In the genomic region with DNA sequence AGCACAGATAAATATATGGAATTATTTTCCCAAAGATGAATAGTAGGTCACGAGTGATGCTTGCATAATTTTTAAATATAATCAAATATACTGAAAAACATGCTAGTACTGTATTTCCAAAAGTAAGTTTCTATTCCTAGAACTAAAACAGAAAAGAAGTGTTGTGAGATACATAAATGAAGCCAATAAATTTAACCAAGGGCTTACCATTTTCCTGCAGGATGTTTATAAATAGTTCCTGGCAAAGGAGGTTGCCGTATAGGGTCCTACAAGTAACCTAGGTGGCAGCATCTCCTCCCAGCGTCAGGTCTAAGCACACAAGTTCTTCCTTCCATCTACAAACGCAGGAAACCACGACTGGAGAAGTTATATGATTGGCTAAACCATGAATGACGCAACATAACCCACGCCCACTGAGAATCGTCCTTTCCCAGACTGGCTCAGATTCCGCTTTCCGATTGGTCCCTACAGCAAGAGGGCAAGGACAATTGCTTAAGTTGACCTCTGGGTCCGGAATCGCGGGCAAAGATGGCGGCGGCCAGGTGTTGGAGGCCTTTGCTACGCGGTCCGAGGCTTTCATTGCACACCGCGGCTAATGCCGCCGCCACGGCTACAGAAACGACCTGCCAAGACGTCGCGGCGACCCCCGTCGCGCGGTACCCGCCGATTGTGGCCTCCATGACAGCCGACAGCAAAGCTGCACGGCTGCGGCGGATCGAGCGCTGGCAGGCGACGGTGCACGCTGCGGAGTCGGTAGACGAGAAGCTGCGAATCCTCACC, we compare ENCODE assay signal across 8 cellular contexts. TPM values are rescaled to one million over a fixed set of nuclear protein-coding genes. Genes with fewer than 3 reads are reported as not detected.
DNase-seq lines count a peak whose midpoint lies in the region; ATAC-seq and TF ChIP-seq lines count a peak whose summit lies in the region.

Gene MRPS30 (plus strand): TSS at position 513 of the 780 bp plus-strand sequence. CDS start 16 bp downstream, at position 529.

- peak within 1 kb of the TSS; percentile 82 for H3K4me2 ChIP-seq in GM23338

- CTCF ChIA-PET in RWPE1 (lab: Yijun Ruan, JAX), result interaction anchor here (0.9 kb wide), 1 partner anchor 86 kb away, joined by 4 read pairs; no protein-coding TSS in a partner anchor

- TF ChIP-seq CTCF in GM23338 (conservative IDR thresholded peaks at IDR 0.05; ENCODE audit: low read depth in 2 of 2), result peak; percentile 45 to 65
- peak; percentile 58 for TF ChIP-seq CTCF in LNCAP (IDR thresholded peaks at IDR 0.05)
- peak; percentile 76 for TF ChIP-seq CTCF in RWPE1 (conservative IDR thresholded peaks at IDR 0.05; ENCODE audit: low read depth)
- TF ChIP-seq CTCF in fibroblast of mammary gland (conservative IDR thresholded peaks at IDR 0.05; ENCODE audit: control insufficient read depth, insufficient read depth, low read depth, low read length), result peak; percentile 46
- TF ChIP-seq CTCF in natural killer cell (IDR thresholded peaks at IDR 0.05), result no peak

- H3K4me1 Mint-ChIP-seq in GM23338, result peaks cover 21% of the 10 kb centered on the region
- peaks cover 47% of the 10 kb centered on the region for H3K4me1 Mint-ChIP-seq in activated T-helper 2 cell treated with anti-CD3 and anti-CD28 coated beads, Interferon-gamma antibody, Interleukin-2, Interleukin-4, amounts not matched to agents 10 μg/mL and 5 μg/mL and 100 μg/mL, durations not matched to agents 14 hours and 24 hours and 36 hours (ENCODE audit: low read depth)
- H3K4me1 Mint-ChIP-seq in natural killer cell, result peaks cover 24 to 40% of the 10 kb centered on the region in 2 donors

- POLR2A ChIA-PET in RWPE1 (lab: Yijun Ruan, JAX; ENCODE audit: low non-redundant PET), result interaction anchor here (0.6 kb wide), 1 partner anchor 173 kb away, joined by 3 read pairs; no protein-coding TSS in a partner anchor

- H3K36me3 ChIP-seq in GM23338 (ENCODE audit: insufficient read depth), result peaks cover 26% of the 10 kb centered on the region; the same call in 1 of the 2 replicates

- intact Hi-C loops in activated T-helper 2 cell treated with anti-CD3 and anti-CD28 coated beads, Interferon-gamma antibody, Interleukin-2, Interleukin-4, amounts not matched to agents 10 μg/mL and 5 μg/mL and 100 μg/mL, durations not matched to agents 14 hours and 24 hours and 36 hours (cut with micrococcal nuclease), result loop anchor here (1.0 kb wide), 1 partner anchor 67 kb away; no protein-coding TSS in a partner anchor
- intact Hi-C loops in natural killer cell (cut with micrococcal nuclease), result loop anchor here (2.0 kb wide), 1 partner anchor 1326 kb away; the partner anchor contains the start of gene TMEM267

- DNase-seq in EH (ENCODE audit: low read depth) (peak; percentile 98), GM23338 (ENCODE audit: low spot score) (peak; percentile 99), RWPE1 (ENCODE audit: low spot score) (peak; percentile 97), fibroblast of mammary gland (ENCODE audit: low read depth) (peak; percentile 100), natural killer cell (peak; percentile 79)
- peak; percentile 91 for DNase-seq in activated T-helper 2 cell treated with anti-CD3 and anti-CD28 coated beads, Interferon-gamma antibody, Interleukin-2, Interleukin-4, amounts not matched to agents 10 μg/mL and 5 μg/mL and 100 μg/mL, durations not matched to agents 14 hours and 24 hours and 36 hours (ENCODE audit: low spot score)
- peak; percentile 87 for DNase-seq in stimulated activated naive CD8-positive, alpha-beta T cell treated with anti-CD3 and anti-CD28 coated beads, Interleukin-15, Interleukin-2, amounts not matched to agents 100 U/mL and 50 U/mL, for 24 hours

- H3K36me3 Mint-ChIP-seq in GM23338 (ENCODE audit: low read depth) (peaks cover 34% of the 10 kb centered on the region), natural killer cell (no peaks in the 10 kb centered on the region)
- H3K36me3 Mint-ChIP-seq in activated T-helper 2 cell treated with anti-CD3 and anti-CD28 coated beads, Interferon-gamma antibody, Interleukin-2, Interleukin-4, amounts not matched to agents 10 μg/mL and 5 μg/mL and 100 μg/mL, durations not matched to agents 14 hours and 24 hours and 36 hours (ENCODE audit: low read depth), result peaks cover 27% of the 10 kb centered on the region

- H3K9me3 Mint-ChIP-seq in GM23338 (no peaks in the 10 kb centered on the region), natural killer cell (no peaks in the 10 kb centered on the region)
- no peaks in the 10 kb centered on the region for H3K9me3 Mint-ChIP-seq in activated T-helper 2 cell treated with anti-CD3 and anti-CD28 coated beads, Interferon-gamma antibody, Interleukin-2, Interleukin-4, amounts not matched to agents 10 μg/mL and 5 μg/mL and 100 μg/mL, durations not matched to agents 14 hours and 24 hours and 36 hours

- peak within 1 kb of the TSS; percentile 100 for H3K4me3 Mint-ChIP-seq in GM23338
- peak within 1 kb of the TSS; percentile 94 for H3K4me3 Mint-ChIP-seq in activated T-helper 2 cell treated with anti-CD3 and anti-CD28 coated beads, Interferon-gamma antibody, Interleukin-2, Interleukin-4, amounts not matched to agents 10 μg/mL and 5 μg/mL and 100 μg/mL, durations not matched to agents 14 hours and 24 hours and 36 hours (ENCODE audit: low read depth)
- H3K4me3 Mint-ChIP-seq in natural killer cell, result peak within 1 kb of the TSS; percentile 96

- H4K20me1 ChIP-seq in GM23338 (replicated peaks; ENCODE audit: insufficient read depth), result peaks cover 5% of the 10 kb centered on the region; the same call in 1 of the 2 replicates

- H3K4me1 ChIP-seq in GM23338 (ENCODE audit: insufficient read depth), result 0 out of 2 replicates have a peak, but pooled peaks cover 3% of the 10 kb centered on the region

- no peaks in the 10 kb centered on the region for H3K9me2 ChIP-seq in GM23338 (ENCODE audit: insufficient read depth)

- no peaks in the 10 kb centered on the region for H3F3A ChIP-seq in GM23338 (replicated peaks; ENCODE audit: low read depth)

- peaks cover 8% of the 10 kb centered on the region for H3K27me3 Mint-ChIP-seq in GM23338 (ENCODE audit: insufficient read depth, low read depth, poor library complexity)
- H3K27me3 Mint-ChIP-seq in activated T-helper 2 cell treated with anti-CD3 and anti-CD28 coated beads, Interferon-gamma antibody, Interleukin-2, Interleukin-4, amounts not matched to agents 10 μg/mL and 5 μg/mL and 100 μg/mL, durations not matched to agents 14 hours and 24 hours and 36 hours (ENCODE audit: low read depth), result no peaks in the 10 kb centered on the region
- H3K27me3 Mint-ChIP-seq in natural killer cell (ENCODE audit: low read depth in 2 of 2), result peaks cover 0 to 3% of the 10 kb centered on the region in 2 donors

- H3K79me2 ChIP-seq in GM23338 (replicated peaks; ENCODE audit: insufficient read depth), result peaks cover 47% of the 10 kb centered on the region

- H3K27ac ChIP-seq in GM23338 (ENCODE audit: low read depth) (peak within 1 kb of the TSS; percentile 68), RWPE1 (peak within 1 kb of the TSS; percentile 87)

- no peak within 1 kb of the TSS; the same call in 1 of the 2 replicates for H2AFZ ChIP-seq in GM23338

- H3K27me3 ChIP-seq in GM23338 (ENCODE audit: insufficient read depth), result no peaks in the 10 kb centered on the region

- H3K27ac Mint-ChIP-seq in GM23338 (peak within 1 kb of the TSS; percentile 99), natural killer cell (peak within 1 kb of the TSS; percentile 92 to 95)
- H3K27ac Mint-ChIP-seq in activated T-helper 2 cell treated with anti-CD3 and anti-CD28 coated beads, Interferon-gamma antibody, Interleukin-2, Interleukin-4, amounts not matched to agents 10 μg/mL and 5 μg/mL and 100 μg/mL, durations not matched to agents 14 hours and 24 hours and 36 hours, result peak within 1 kb of the TSS; percentile 94

- H3K4me3 ChIP-seq in GM23338 (peak within 1 kb of the TSS; percentile 87), fibroblast of mammary gland (ENCODE audit: control insufficient read depth, low read depth, low read length) (peak within 1 kb of the TSS; percentile 89)

- ATAC-seq in GM23338 (peak; percentile 96), natural killer cell (peak; percentile 93 to 97 (median 95))
- peak; percentile 97 for ATAC-seq in stimulated activated naive CD8-positive, alpha-beta T cell treated with anti-CD3 and anti-CD28 coated beads, Interleukin-15, Interleukin-2, amounts not matched to agents 100 U/mL and 50 U/mL, for 24 hours

TF ChIP-seq in GM23338, 12 proteins besides CTCF, POLR2A, EP300 and RAD21:
- TF ChIP-seq POLR2AphosphoS5 (IDR thresholded peaks at IDR 0.05; ENCODE audit: low read depth) (peak; percentile 83), CREB1 (CRISPR knock-in tag; IDR thresholded peaks at IDR 0.05; ENCODE audit: low read depth) (peak; percentile 87), STAT1 (IDR thresholded peaks at IDR 0.05; ENCODE audit: unreplicated experiment) (no peak), ZNF114 (CRISPR knock-in tag; IDR thresholded peaks at IDR 0.05) (no peak)

RNA-seq across cellular contexts. Expression of gene MRPS30, which starts in this region (rescaled TPM):
- total RNA-seq in GM23338 (2014; rRNA removed; shearing (Covaris generic)), result 146 and 156 TPM in 2 replicates
- 86.1 and 89.2 TPM in 2 replicates for polyA plus RNA-seq in GM23338 (2016; fragmentation: Nextera tagmentation; extraction: Ambion mirVana)
- 57.4 and 59.9 TPM in 2 replicates for total RNA-seq in activated T-helper 2 cell treated with anti-CD3 and anti-CD28 coated beads, Interferon-gamma antibody, Interleukin-2, Interleukin-4, amounts not matched to agents 10 μg/mL and 5 μg/mL and 100 μg/mL, durations not matched to agents 14 hours and 24 hours and 36 hours
- 10 to 100 TPM; 34.1 to 43.8 (median 38.9) TPM for total RNA-seq in natural killer cell

Comparison
In these comparisons a context has a peak if more than half of its experiments do, and no peak if none do; other contexts are left out.
1. Peak in every context shown above with its lines: DNase-seq, ATAC-seq, H3K4me3 ChIP-seq and H3K27ac ChIP-seq.